In the genomic region with DNA sequence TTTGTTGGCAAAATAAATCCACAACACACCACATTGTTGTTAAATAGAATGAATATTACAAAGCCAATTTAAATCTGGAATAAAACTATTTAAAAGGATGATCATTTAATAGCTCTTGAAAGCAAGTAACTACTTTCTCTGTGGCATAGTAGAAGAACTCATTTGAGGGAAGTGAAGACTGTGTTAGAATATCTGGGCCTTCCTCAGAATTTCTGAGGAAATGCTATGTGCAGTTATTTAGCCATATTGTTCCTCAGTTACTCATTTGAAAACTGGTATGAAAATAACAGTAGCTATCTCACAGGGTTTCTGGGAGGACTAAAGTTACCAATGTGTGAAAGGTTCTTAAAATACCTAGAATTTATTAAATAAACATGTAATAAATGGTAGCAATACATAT, we compare ENCODE assay signal across 28 cellular contexts.
"Had no signal": no experiment of that assay in that cellular context is flagged by ENCODE, and none has a peak within 500 bp of the region (broad histone marks: within the 10 kb centered on the region; RNA-seq: fewer than 3 reads in every experiment).

No MANE protein-coding gene starts in this region.

- H3K4me1 ChIP-seq: neural progenitor cell, parathyroid adenoma, psoas muscle, right lobe of liver, sigmoid colon, stomach, tibial artery, transverse colon, upper lobe of right lung, uterus had no signal

- H3K27ac Mint-ChIP-seq: naive thymus-derived CD4-positive, alpha-beta T cell; natural killer cell; nephron; neural progenitor cell; progenitor cell of endocrine pancreas; stimulated activated effector memory CD8-positive, alpha-beta T cell treated with anti-CD3 and anti-CD28 coated beads, Interleukin-12 subunit alpha, Interleukin-12 subunit beta, amount 100 ng/mL, for 72 hours; stimulated activated naive CD8-positive, alpha-beta T cell treated with anti-CD3 and anti-CD28 coated beads, Interleukin-15, Interleukin-2, amounts not matched to agents 100 ng/mL and 50 ng/mL, for 24 hours; type B pancreatic cell had no signal

- H3K4me1 Mint-ChIP-seq: naive thymus-derived CD4-positive, alpha-beta T cell; natural killer cell; nephron; neural progenitor cell; stimulated activated effector memory CD8-positive, alpha-beta T cell treated with anti-CD3 and anti-CD28 coated beads, Interleukin-12 subunit alpha, Interleukin-12 subunit beta, amount 100 ng/mL, for 72 hours had no signal

- DNase-seq: naive thymus-derived CD4-positive, alpha-beta T cell; natural killer cell; occipital lobe; ovary; posterior cingulate gyrus; psoas muscle; right cardiac atrium; right lobe of liver; sigmoid colon; small intestine; stimulated activated CD4-positive, alpha-beta T cell treated with anti-CD3 and anti-CD28 coated beads, Interleukin-15, amount 100 ng/mL, for 24 hours; stimulated activated CD4-positive, alpha-beta T cell treated with anti-CD3 and anti-CD28 coated beads, Interleukin-2, amount 100 ng/mL, for 24 hours; stimulated activated CD4-positive, alpha-beta T cell treated with anti-CD3 and anti-CD28 coated beads, Interleukin-2, amount 100 ng/mL, for 48 hours; stimulated activated CD4-positive, alpha-beta T cell treated with anti-CD3 and anti-CD28 coated beads, Interleukin-4, amount 100 ng/mL, for 24 hours; stimulated activated naive CD4-positive, alpha-beta T cell treated with Interleukin-2 at 50 U/mL for 16 hours; stomach; tibial artery; transverse colon; upper lobe of right lung; uterus had no signal

- H3K27me3 Mint-ChIP-seq: stimulated activated naive CD8-positive, alpha-beta T cell treated with anti-CD3 and anti-CD28 coated beads, Interleukin-15, Interleukin-2, amounts not matched to agents 100 ng/mL and 50 ng/mL, for 24 hours; type B pancreatic cell had no signal

- H3K4me3 ChIP-seq: neural progenitor cell, ovary, psoas muscle, right lobe of liver, sigmoid colon, stomach, thoracic aorta, tibial artery, transverse colon, upper lobe of right lung, uterus had no signal

- H3K9me3 ChIP-seq: ovary, psoas muscle, right lobe of liver, upper lobe of right lung, uterus had no signal

- H3K27ac ChIP-seq: neural progenitor cell, ovary, parathyroid adenoma, psoas muscle, right lobe of liver, sigmoid colon, stomach, thoracic aorta, tibial artery, transverse colon, upper lobe of right lung, uterus had no signal

- H3K36me3 ChIP-seq: neural progenitor cell, ovary, right lobe of liver, sigmoid colon, stomach, thoracic aorta, tibial artery, transverse colon, upper lobe of right lung, uterus had no signal

- H3K4me3 Mint-ChIP-seq: naive thymus-derived CD4-positive, alpha-beta T cell; natural killer cell; nephron; neural progenitor cell; stimulated activated effector memory CD8-positive, alpha-beta T cell treated with anti-CD3 and anti-CD28 coated beads, Interleukin-12 subunit alpha, Interleukin-12 subunit beta, amount 100 ng/mL, for 72 hours; stimulated activated naive CD8-positive, alpha-beta T cell treated with anti-CD3 and anti-CD28 coated beads, Interleukin-15, Interleukin-2, amounts not matched to agents 100 ng/mL and 50 ng/mL, for 24 hours; type B pancreatic cell had no signal

- H3K36me3 Mint-ChIP-seq: naive thymus-derived CD4-positive, alpha-beta T cell; natural killer cell; neural progenitor cell; stimulated activated effector memory CD8-positive, alpha-beta T cell treated with anti-CD3 and anti-CD28 coated beads, Interleukin-12 subunit alpha, Interleukin-12 subunit beta, amount 100 ng/mL, for 72 hours; type B pancreatic cell had no signal

- H3K9me3 Mint-ChIP-seq: type B pancreatic cell had no signal

- ATAC-seq: naive thymus-derived CD4-positive, alpha-beta T cell; natural killer cell; psoas muscle; right cardiac atrium; right lobe of liver; stimulated activated effector memory CD8-positive, alpha-beta T cell treated with anti-CD3 and anti-CD28 coated beads, Interleukin-12 subunit alpha, Interleukin-12 subunit beta, amount 100 ng/mL, for 72 hours; upper lobe of right lung had no signal

- H3K27me3 ChIP-seq: neural progenitor cell, ovary, right lobe of liver, sigmoid colon, stomach, tibial artery, transverse colon, upper lobe of right lung, uterus had no signal
